ENCODE assay signal across 12 cellular contexts in genomic region chr2:55025082-55025481, GRCh38. TPM values are rescaled to one million over a fixed set of nuclear protein-coding genes. Genes with fewer than 3 reads are reported as not detected.
DNase-seq lines count a peak whose midpoint lies in the region; ATAC-seq, FAIRE-seq and TF ChIP-seq lines count a peak whose summit lies in the region.
"Had no signal": no experiment of that assay in that cellular context is flagged by ENCODE, and none has a peak within 500 bp of the region (broad histone marks: within the 10 kb centered on the region; RNA-seq: fewer than 3 reads in every experiment).

No MANE protein-coding gene starts in this region.

- peaks cover 13% of the 10 kb centered on the region for H3K36me3 Mint-ChIP-seq in activated naive CD8-positive, alpha-beta T cell treated with anti-CD3 and anti-CD28 coated beads for 36 hours

- no peak overlapping the region for H2BK15ac ChIP-seq in mesendoderm (replicated peaks; ENCODE audit: low read depth)

- H3K56ac ChIP-seq in mesendoderm (ENCODE audit: low read length): no peak overlapping the region

- H3K27me3 ChIP-seq in mesendoderm (ENCODE audit: insufficient read depth, low read length, poor library complexity) (no peaks in the 10 kb centered on the region), right atrium auricular region (no peaks in the 10 kb centered on the region)

- H2BK120ac ChIP-seq in mesendoderm (ENCODE audit: low read depth, low read length): no peak overlapping the region

- peaks cover 8% of the 10 kb centered on the region for H3K4me1 Mint-ChIP-seq in activated naive CD8-positive, alpha-beta T cell treated with anti-CD3 and anti-CD28 coated beads for 36 hours

- ATAC-seq in GM18511 (IDR thresholded peaks at IDR 0.05; ENCODE audit: unreplicated experiment) (peak; percentile 69), GM21723 (IDR thresholded peaks at IDR 0.05; ENCODE audit: unreplicated experiment) (peak; percentile 63), HG03432 (IDR thresholded peaks at IDR 0.05; ENCODE audit: unreplicated experiment) (peak; percentile 71)

- no peak for FAIRE-seq in HTR-8/SVneo (lab: Jason Lieb, UNC)
- FAIRE-seq: RCC 7860 had no signal

- no peak overlapping the region for H3K4me3 Mint-ChIP-seq in activated naive CD8-positive, alpha-beta T cell treated with anti-CD3 and anti-CD28 coated beads for 36 hours
- H3K4me3 Mint-ChIP-seq: T-helper 2 cell treated with Interferon-gamma antibody and Interleukin-4, amounts not matched to agents 5 μg/mL and 100 μg/mL, for 36 hours had no signal

- H3K4me2 ChIP-seq in mesendoderm (ENCODE audit: low read length): no peak overlapping the region

- no peak overlapping the region for H2AK5ac ChIP-seq in mesendoderm (ENCODE audit: low read length)

- no peak overlapping the region for H4K5ac ChIP-seq in mesendoderm (ENCODE audit: low read length)

- H3K18ac ChIP-seq in mesendoderm (ENCODE audit: low read length): no peak overlapping the region

- H3K23ac ChIP-seq in mesendoderm (ENCODE audit: low read length): no peak overlapping the region

- H4K8ac ChIP-seq in mesendoderm (ENCODE audit: low read depth, low read length): peak overlapping the region; percentile 41

- H3K4me1 ChIP-seq in mesendoderm (ENCODE audit: control insufficient read depth, low read depth, low read length) (peaks cover 17% of the 10 kb centered on the region), right atrium auricular region (peaks cover 0 to 38% of the 10 kb centered on the region in 2 donors)

- H3K27ac ChIP-seq in mesendoderm (ENCODE audit: low read depth, low read length) (no peak overlapping the region), right atrium auricular region (no peak overlapping the region)

- TF ChIP-seq CTCF in right atrium auricular region (IDR thresholded peaks at IDR 0.05): no peak

- no peak overlapping the region for H3K27ac Mint-ChIP-seq in activated naive CD8-positive, alpha-beta T cell treated with anti-CD3 and anti-CD28 coated beads for 36 hours
- H3K27ac Mint-ChIP-seq: T-helper 2 cell treated with Interferon-gamma antibody and Interleukin-4, amounts not matched to agents 5 μg/mL and 100 μg/mL, for 36 hours had no signal

- H3K36me3 ChIP-seq in mesendoderm (ENCODE audit: control insufficient read depth, insufficient read depth, low read length): no peaks in the 10 kb centered on the region
- no peaks in the 10 kb centered on the region for H3K36me3 ChIP-seq in right atrium auricular region

- no peaks in the 10 kb centered on the region for H3K9me3 ChIP-seq in right atrium auricular region

- DNase-seq in mesendoderm (no peak), HTR-8/SVneo (ENCODE audit: insufficient read length, low spot score) (no peak), right atrium auricular region (ENCODE audit: low spot score) (no peak), NCI-H1048 (lab: John Stamatoyannopoulos, UW) (no peak)
- DNase-seq in activated naive CD8-positive, alpha-beta T cell treated with anti-CD3 and anti-CD28 coated beads for 36 hours: no peak
- DNase-seq: effector CD8-positive, alpha-beta T cell; glutamatergic neuron had no signal

- H3K79me2 ChIP-seq in mesendoderm (ENCODE audit: control insufficient read depth, insufficient read depth, low read length): peaks cover 82% of the 10 kb centered on the region

- H2BK5ac ChIP-seq in mesendoderm (ENCODE audit: low read length): no peak overlapping the region

- peaks cover 8% of the 10 kb centered on the region for H3K79me1 ChIP-seq in mesendoderm (ENCODE audit: low read length)

- peaks cover 1% of the 10 kb centered on the region for H3K9me3 Mint-ChIP-seq in activated naive CD8-positive, alpha-beta T cell treated with anti-CD3 and anti-CD28 coated beads for 36 hours

- no peak overlapping the region for H3K4ac ChIP-seq in mesendoderm (ENCODE audit: low read depth, low read length)

- H3K4me3 ChIP-seq in mesendoderm (ENCODE audit: low read length) (no peak overlapping the region), right atrium auricular region (no peak overlapping the region)

- no peak overlapping the region for H3K9ac ChIP-seq in mesendoderm (ENCODE audit: low read length)

- no peaks in the 10 kb centered on the region for H3K27me3 Mint-ChIP-seq in activated naive CD8-positive, alpha-beta T cell treated with anti-CD3 and anti-CD28 coated beads for 36 hours

- WGBS in mesendoderm (ENCODE audit: extremely low coverage, insufficient coverage, low lambda C conversion rate): no CpG with 5 or more reads among the region's 2 CpGs

RNA-seq across cellular contexts. Expression of gene RTN4, which starts 25.2 kb away (rescaled TPM):
- 369 TPM for polyA plus RNA-seq in mesendoderm (2013, experiment 1 of 2)
- polyA plus RNA-seq in mesendoderm (2013, experiment 2 of 2): 372 TPM
- total RNA-seq in right atrium auricular region: 100 to 1,000 TPM; 152 to 203 TPM
- total RNA-seq in activated naive CD8-positive, alpha-beta T cell treated with anti-CD3 and anti-CD28 coated beads for 36 hours: 10 to 100 TPM; 86.5 to 90.7 TPM
